9 cellular contexts compared by ENCODE assay signal in the genomic region with DNA sequence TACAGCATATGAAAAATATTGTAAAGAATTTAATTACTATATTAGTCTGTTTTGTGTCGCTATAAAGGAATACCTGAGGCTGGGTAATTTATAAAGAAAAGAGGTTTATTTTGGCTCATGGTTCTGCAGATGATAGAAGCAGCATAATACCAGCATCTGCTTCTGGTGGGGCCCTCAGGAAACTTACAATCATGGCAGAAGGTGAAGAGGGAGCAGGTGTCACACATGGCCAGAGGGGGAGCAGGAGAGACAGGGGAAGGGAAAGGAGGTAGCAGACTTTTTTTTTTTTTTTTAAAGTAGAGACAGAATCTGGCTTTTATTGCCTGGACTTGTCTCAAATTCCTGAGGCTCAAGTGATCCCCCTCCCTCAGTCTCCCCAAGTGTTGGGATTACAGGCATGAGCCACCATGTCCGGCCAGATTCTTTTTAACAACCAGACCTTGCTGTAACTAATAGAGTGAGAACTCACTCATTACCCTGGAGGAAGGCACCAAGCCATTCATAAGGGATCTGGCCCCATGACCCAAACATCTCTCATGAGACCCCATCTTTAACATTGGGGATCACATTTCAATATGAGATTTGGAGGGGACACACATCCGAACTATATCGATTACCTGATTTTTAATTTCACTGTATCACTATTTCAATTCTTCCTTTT.
DNase-seq lines count a peak whose midpoint lies in the region; ATAC-seq, FAIRE-seq and TF ChIP-seq lines count a peak whose summit lies in the region.
"Had no signal": no experiment of that assay in that cellular context is flagged by ENCODE, and none has a peak within 500 bp of the region (broad histone marks: within the 10 kb centered on the region; RNA-seq: fewer than 3 reads in every experiment).

No MANE protein-coding gene starts in this region.

- H3K4me2 ChIP-seq in H1 (ENCODE audit: insufficient read depth in 1 of 2, low read depth in 2 of 2, low read length in 2 of 2) = no peak overlapping the region

- no peak overlapping the region for H3K56ac ChIP-seq in H1 (replicated peaks; ENCODE audit: insufficient read length, low read depth, low read length)

- no peak overlapping the region for H2BK120ac ChIP-seq in H1 (replicated peaks; ENCODE audit: low read depth, low read length)

- H3K23me2 ChIP-seq in H1 (ENCODE audit: low read depth, low read length) = no peaks in the 10 kb centered on the region

- no peak overlapping the region for H4K5ac ChIP-seq in H1 (ENCODE audit: insufficient read length, low read depth, low read length)

- H3K36me3 ChIP-seq in A673 (ENCODE audit: insufficient read depth, low read length, poor library complexity, severe bottlenecking) (no peaks in the 10 kb centered on the region), H1 (ENCODE audit: control insufficient read depth in 2 of 4, insufficient read depth in 4 of 4, low read length in 3 of 4) (no peaks in the 10 kb centered on the region; a peak in 1 of 8 replicates)

- H3K14ac ChIP-seq in H1 (ENCODE audit: insufficient read length) = no peak overlapping the region

- H3K27me3 ChIP-seq in A673 (replicated peaks; ENCODE audit: insufficient read depth, low read depth, low read length, poor library complexity) (no peaks in the 10 kb centered on the region), H1 (replicated peaks in 1 of 4; ENCODE audit: control insufficient read depth in 3 of 4, extremely low read depth in 1 of 4, insufficient read depth in 3 of 4, low read length in 3 of 4) (no peaks in the 10 kb centered on the region)

- no peak overlapping the region for H4K91ac ChIP-seq in H1 (replicated peaks; ENCODE audit: insufficient read length, low read length)

- TF ChIP-seq CTCF in A673 (conservative IDR thresholded peaks at IDR 0.05; ENCODE audit: low read depth, low read length) (peak; percentile 21; the same call in 1 of the 2 replicates), RWPE1 (conservative IDR thresholded peaks at IDR 0.05; ENCODE audit: low read depth) (0 out of 2 replicates have a peak, but pooled peaks have one; percentile 14), H1 (IDR thresholded peaks at IDR 0.05; ENCODE audit: control extremely low read depth in 1 of 3, insufficient read depth in 1 of 3, low read depth in 1 of 3, low read length in 3 of 3) (peak; percentile 44 to 63 (median 59))

- no peak for FAIRE-seq in H1 (lab: Jason Lieb, UNC)

- H3K79me1 ChIP-seq in H1 (ENCODE audit: low read depth, low read length) = no peaks in the 10 kb centered on the region

- no peak overlapping the region for H2BK12ac ChIP-seq in H1 (ENCODE audit: low read depth, low read length)

- no peak overlapping the region for H3K23ac ChIP-seq in H1 (ENCODE audit: insufficient read length)

- no peak overlapping the region for H2AK5ac ChIP-seq in H1 (ENCODE audit: low read depth, low read length)

- H3K27ac ChIP-seq in A673 (ENCODE audit: low read depth, low read length, poor library complexity, severe bottlenecking) (no peak overlapping the region), RWPE1 (no peak overlapping the region), H1 (ENCODE audit: low read depth, low read length) (no peak overlapping the region)

- no TSS peak for BruUV-seq in A673 (replicated peaks; lab: Mats Ljungman, UMichigan)

- no peak overlapping the region for H3K9ac ChIP-seq in H1 (replicated peaks in 1 of 4; ENCODE audit: extremely low read depth in 1 of 4, low read depth in 3 of 4, low read length in 3 of 4)

- no peak overlapping the region for H2AFZ ChIP-seq in H1 (ENCODE audit: low read length)

- ATAC-seq in HG02588 (IDR thresholded peaks at IDR 0.05; ENCODE audit: unreplicated experiment) = no peak
- ATAC-seq: left lobe of liver had no signal

- TF ChIP-seq RAD21 in H1 (IDR thresholded peaks at IDR 0.05 in 1 of 2, conservative IDR thresholded peaks at IDR 0.05 in 1 of 2; ENCODE audit: low read depth in 2 of 2, low read length in 2 of 2) = peak; percentile 41 to 48

- no peak for TF ChIP-seq POLR2A in H1 (IDR thresholded peaks at IDR 0.05; ENCODE audit: control extremely low read depth in 1 of 2, low read depth in 2 of 2, low read length in 2 of 2)

- no peak for DNase-seq in A673 (ENCODE audit: low spot score)
- peak; percentile 59 for DNase-seq in ELF-1 (ENCODE audit: low read depth, low spot score)
- DNase-seq in RWPE1 (ENCODE audit: low spot score) = no peak
- peak in 1 of 2 experiments; percentile 58 for DNase-seq in H1 (ENCODE audit: low read depth in 1 of 2, low spot score in 2 of 2)
- DNase-seq in NCI-H187 treated with DMSO at 0.1 percent for 48 hours (lab: John Stamatoyannopoulos, UW) = no peak
- DNase-seq in mucosa of gallbladder (ENCODE audit: low spot score) = no peak
- no peak for DNase-seq in NCI-H2227 (lab: John Stamatoyannopoulos, UW; ENCODE audit: unreplicated experiment)

- CTCF ChIA-PET in A673 (lab: Charles Lee) = no interaction called here
- CTCF ChIA-PET in RWPE1 (lab: Yijun Ruan, JAX) = no interaction called here
- CTCF ChIA-PET in H1 (lab: Charles Lee; ENCODE audit: partially characterized antibody) = interaction anchor here (0.6 to 1.4 kb wide), 4 partner anchors 38 to 133 kb away, joined by 3 to 4 read pairs (median 3); no protein-coding TSS in a partner anchor

- no peak overlapping the region for H3K4ac ChIP-seq in H1 (replicated peaks; ENCODE audit: insufficient read length, low read depth, low read length)

- 90% methylated on average over 4 of the region's 4 CpGs; no CpG with 5 or more reads in 1 of the 2 experiments for WGBS in H1 (ENCODE audit: extremely low coverage in 1 of 2, insufficient coverage in 1 of 2, insufficient read length in 1 of 2, insufficient replicate concordance in 2 of 2, low coverage in 1 of 2, low lambda C conversion rate in 2 of 2, missing lambda C conversion rate in 1 of 2), 2 experiments

- H3K4me3 ChIP-seq in A673 (ENCODE audit: low read depth, low read length, poor library complexity, severe bottlenecking) (no peak overlapping the region), H1 (ENCODE audit: extremely low read depth in 1 of 4, insufficient read depth in 2 of 4, low read depth in 3 of 4, low read length in 4 of 4) (no peak overlapping the region)

- no peaks in the 10 kb centered on the region for H3K79me2 ChIP-seq in H1 (ENCODE audit: control insufficient read depth in 1 of 2, insufficient read depth in 2 of 2, low read length in 2 of 2)

- POLR2A ChIA-PET in A673 (lab: Charles Lee; ENCODE audit: low non-redundant PET) = no interaction called here
- POLR2A ChIA-PET in RWPE1 (lab: Yijun Ruan, JAX; ENCODE audit: low non-redundant PET) = no interaction called here
- POLR2A ChIA-PET in H1 (lab: Charles Lee; ENCODE audit: partially characterized antibody) = no interaction called here

- no peak overlapping the region for H2BK5ac ChIP-seq in H1 (ENCODE audit: low read depth, low read length)

- no peak overlapping the region for H2BK20ac ChIP-seq in H1 (ENCODE audit: low read length)

- no peak overlapping the region for H3K18ac ChIP-seq in H1 (ENCODE audit: extremely low read depth, low read length)

- H2BK15ac ChIP-seq in H1 (ENCODE audit: low read length) = no peak overlapping the region

- H3K4me1 ChIP-seq in A673 (ENCODE audit: insufficient read depth, low read length, poor library complexity, severe bottlenecking) (no peaks in the 10 kb centered on the region), H1 (replicated peaks in 1 of 4; ENCODE audit: control insufficient read depth in 3 of 4, insufficient read depth in 4 of 4, low read length in 3 of 4) (no peaks in the 10 kb centered on the region)

- no peak for TF ChIP-seq EP300 in H1 (IDR thresholded peaks at IDR 0.05; ENCODE audit: borderline replicate concordance in 1 of 2, low read depth in 2 of 2, low read length in 2 of 2)

- H3K9me3 ChIP-seq in A673 (ENCODE audit: low read depth, low read length, poor library complexity, severe bottlenecking) (no peaks in the 10 kb centered on the region), H1 (ENCODE audit: insufficient read depth in 2 of 2, low read depth in 1 of 2, low read length in 1 of 2) (no peaks in the 10 kb centered on the region; a peak in 1 of 4 replicates)

- no peak overlapping the region for H4K8ac ChIP-seq in H1 (ENCODE audit: extremely low read depth, insufficient read depth, low read length)

- intact Hi-C loops in A673 (cut with micrococcal nuclease; ENCODE audit: unreplicated experiment) = no loop called here

- H4K20me1 ChIP-seq in H1 (replicated peaks in 1 of 2; ENCODE audit: control insufficient read depth in 1 of 2, insufficient read depth in 2 of 2, low read length in 2 of 2) = no peaks in the 10 kb centered on the region

TF ChIP-seq in H1, 55 proteins besides CTCF, POLR2A, EP300 and RAD21:
- TF ChIP-seq, protein P1, sequence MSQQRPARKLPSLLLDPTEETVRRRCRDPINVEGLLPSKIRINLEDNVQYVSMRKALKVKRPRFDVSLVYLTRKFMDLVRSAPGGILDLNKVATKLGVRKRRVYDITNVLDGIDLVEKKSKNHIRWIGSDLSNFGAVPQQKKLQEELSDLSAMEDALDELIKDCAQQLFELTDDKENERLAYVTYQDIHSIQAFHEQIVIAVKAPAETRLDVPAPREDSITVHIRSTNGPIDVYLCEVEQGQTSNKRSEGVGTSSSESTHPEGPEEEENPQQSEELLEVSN (IDR thresholded peaks at IDR 0.05) = no peak
- TF ChIP-seq BACH1 (IDR thresholded peaks at IDR 0.05; ENCODE audit: low read length) (no peak), CHD2 (IDR thresholded peaks at IDR 0.05; ENCODE audit: low read length) (no peak), YY1 (IDR thresholded peaks at IDR 0.05; ENCODE audit: low read depth, low read length) (no peak), SP1 (IDR thresholded peaks at IDR 0.05; ENCODE audit: low read depth, low read length) (no peak), SIX5 (IDR thresholded peaks at IDR 0.05; ENCODE audit: low read depth, low read length) (no peak), CBX8 (IDR thresholded peaks at IDR 0.05; ENCODE audit: borderline replicate concordance, low read depth, low read length) (no peak), TBP (IDR thresholded peaks at IDR 0.05; ENCODE audit: low read depth, low read length) (no peak), TEAD4 (IDR thresholded peaks at IDR 0.05; ENCODE audit: low read depth, low read length) (no peak), CREB1 (IDR thresholded peaks at IDR 0.05) (no peak), ZNF274 (IDR thresholded peaks at IDR 0.05; ENCODE audit: borderline replicate concordance, extremely low read depth, low read length) (no peak), ASH2L (IDR thresholded peaks at IDR 0.05; ENCODE audit: low read length) (no peak), SRF (IDR thresholded peaks at IDR 0.05; ENCODE audit: low read depth, low read length) (no peak), TCF12 (IDR thresholded peaks at IDR 0.05; ENCODE audit: low read depth, low read length) (no peak), SP4 (IDR thresholded peaks at IDR 0.05; ENCODE audit: low read length) (no peak), GABPA (IDR thresholded peaks at IDR 0.05; ENCODE audit: borderline replicate concordance, insufficient read depth, low read length) (no peak), JUND (IDR thresholded peaks at IDR 0.05; ENCODE audit: low read length) (no peak), EGR1 (IDR thresholded peaks at IDR 0.05; ENCODE audit: borderline replicate concordance, low read depth, low read length) (no peak)
